8 cellular contexts compared by ENCODE assay signal in genomic region chr1:246689409-246689997, GRCh38. TPM values are rescaled to one million over a fixed set of nuclear protein-coding genes. Genes with fewer than 3 reads are reported as not detected.
A peak's percentile ranks its signal among the peaks of the same experiment; 100 is the strongest.
DNase-seq lines count a peak whose midpoint lies in the region; ATAC-seq and TF ChIP-seq lines count a peak whose summit lies in the region.

No MANE protein-coding gene starts in this region.

- H4K20me1 ChIP-seq in neural progenitor cell (ENCODE audit: low read depth) = no peaks in the 10 kb centered on the region

- no peaks in the 10 kb centered on the region for H3K9me3 ChIP-seq in neural progenitor cell (ENCODE audit: low read depth)

- 7% methylated on average over 16 of the region's 16 CpGs for WGBS in urinary bladder

- peak overlapping the region; percentile 37 for H3K4me2 ChIP-seq in neural progenitor cell

- H3K9me3 Mint-ChIP-seq in neural progenitor cell = peaks cover 20% of the 10 kb centered on the region

- peak overlapping the region; percentile 51 for H3K4me3 ChIP-seq in fibroblast of the aortic adventitia (ENCODE audit: low read depth, low read length)
- peak overlapping the region; percentile 12 for H3K4me3 ChIP-seq in neural progenitor cell
- peak overlapping the region; percentile 1 for H3K4me3 ChIP-seq in urinary bladder (ENCODE audit: low read depth, low read length)

- no peak overlapping the region for H3K27ac Mint-ChIP-seq in neural progenitor cell

- no peak overlapping the region for H3K27ac ChIP-seq in neural progenitor cell
- H3K27ac ChIP-seq in urinary bladder (ENCODE audit: low read depth) = no peak overlapping the region

- peaks cover 13% of the 10 kb centered on the region for H3K27me3 Mint-ChIP-seq in neural progenitor cell (ENCODE audit: insufficient read depth, low read depth)

- DNase-seq in DMS79 (lab: John Stamatoyannopoulos, UW) (peak; percentile 81), HPDE6-E6E7 (ENCODE audit: extremely low spot score) (peak; percentile 87), NCI-H82 treated with DMSO at 0.1 percent for 48 hours (lab: John Stamatoyannopoulos, UW; ENCODE audit: unreplicated experiment) (peak; percentile 72), activated T-cell treated with anti-CD3 and anti-CD28 coated beads for 24 hours (ENCODE audit: low read depth) (peak; percentile 31), fibroblast of the aortic adventitia (ENCODE audit: low read depth) (peak; percentile 80), neural progenitor cell (ENCODE audit: low spot score) (peak; percentile 82)

- H3K36me3 ChIP-seq in neural progenitor cell (no peaks in the 10 kb centered on the region), urinary bladder (ENCODE audit: insufficient read depth) (no peaks in the 10 kb centered on the region)

- no peak overlapping the region for H3K9ac ChIP-seq in neural progenitor cell

- H3K4me1 ChIP-seq in neural progenitor cell (no peaks in the 10 kb centered on the region), urinary bladder (ENCODE audit: insufficient read depth) (no peaks in the 10 kb centered on the region)

- TF ChIP-seq CTCF in fibroblast of the aortic adventitia (IDR thresholded peaks at IDR 0.05; ENCODE audit: insufficient read depth, low read length) (peak; percentile 94), neural progenitor cell (IDR thresholded peaks at IDR 0.05) (peak; percentile 88)

- H3K79me2 ChIP-seq in neural progenitor cell (ENCODE audit: low read depth) = no peaks in the 10 kb centered on the region

- H3K4me3 Mint-ChIP-seq in neural progenitor cell = no peak overlapping the region

- peak overlapping the region; percentile 23 for H2AFZ ChIP-seq in neural progenitor cell (replicated peaks)

- no peaks in the 10 kb centered on the region for H3F3A ChIP-seq in neural progenitor cell (ENCODE audit: low read depth)

- peaks cover 7% of the 10 kb centered on the region for H3K4me1 Mint-ChIP-seq in neural progenitor cell

- ATAC-seq in GM21390 (IDR thresholded peaks at IDR 0.05; ENCODE audit: unreplicated experiment) = peak; percentile 98

- H3K27me3 ChIP-seq in neural progenitor cell = no peaks in the 10 kb centered on the region

- no peaks in the 10 kb centered on the region for H3K36me3 Mint-ChIP-seq in neural progenitor cell

RNA-seq across cellular contexts. Expression of gene SCCPDH, which starts 34.7 kb away (rescaled TPM):
- 24.8 and 55.1 TPM in 2 replicates for total RNA-seq in fibroblast of the aortic adventitia (ENCODE audit: low replicate concordance)
- total RNA-seq in neural progenitor cell (ENCODE audit: low replicate concordance) = 46.7 and 56.3 TPM in 2 replicates
- 80.2 TPM for total RNA-seq in urinary bladder
- polyA plus RNA-seq in urinary bladder = 35.2 TPM

Comparison
In these comparisons a context has a peak if more than half of its experiments do, and no peak if none do; other contexts are left out.
1. DNase-seq: peak in every context shown above with its lines; median percentile 87 in HPDE6-E6E7; 82 in neural progenitor cell; 81 in DMS79; 80 in fibroblast of the aortic adventitia; 72 in NCI-H82 treated with DMSO at 0.1 percent for 48 hours; 31 in activated T-cell treated with anti-CD3 and anti-CD28 coated beads for 24 hours.
2. H3K4me3 ChIP-seq: peak in every context shown above with its lines; median percentile 51 in fibroblast of the aortic adventitia; 12 in neural progenitor cell; 1 in urinary bladder.